ENCODE assay signal across 37 cellular contexts in the genomic region with DNA sequence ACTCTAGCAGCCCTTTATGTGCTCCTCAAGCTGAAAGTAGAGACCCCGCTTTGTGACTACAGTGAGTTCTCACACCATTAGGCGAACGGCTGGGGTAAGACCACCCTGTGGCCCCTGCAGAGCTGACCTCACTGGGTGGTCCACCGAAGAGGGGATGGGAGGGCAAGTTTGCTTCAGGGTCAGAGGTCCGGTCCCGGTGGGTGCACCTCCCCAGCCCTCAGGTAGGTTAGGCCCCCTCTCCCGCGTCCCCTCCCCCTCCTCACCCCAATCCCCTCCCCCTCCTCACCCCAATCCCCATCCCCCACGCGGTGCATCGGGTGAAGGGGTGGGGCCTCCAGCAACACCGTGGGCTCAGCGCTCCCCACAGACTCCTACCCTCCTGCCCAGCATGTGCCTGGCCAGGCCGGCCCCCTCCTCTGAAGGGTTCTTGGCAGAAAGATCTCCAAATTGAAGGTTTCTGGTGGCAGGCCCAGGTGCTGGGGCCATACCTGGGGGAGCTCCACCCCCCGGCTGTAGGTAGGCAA. TPM values are rescaled to one million over a fixed set of nuclear protein-coding genes. Genes with fewer than 3 reads are reported as not detected.
"Had no signal": no experiment of that assay in that cellular context is flagged by ENCODE, and none has a peak within 500 bp of the region (broad histone marks: within the 10 kb centered on the region; RNA-seq: fewer than 3 reads in every experiment).

No MANE protein-coding gene starts in this region.

- H3K36me3 ChIP-seq: breast epithelium, SJCRH30 had no signal

- H3K4me3 Mint-ChIP-seq: activated CD4-positive, alpha-beta memory T cell treated with anti-CD3 and anti-CD28 coated beads for 36 hours; activated naive CD4-positive, alpha-beta T cell treated with anti-CD3 and anti-CD28 coated beads for 36 hours; activated T-cell treated with anti-CD3 and anti-CD28 coated beads, Interleukin-2, amount 50 U/mL, for 4 hours; activated T-helper 1 cell treated with anti-CD3 and anti-CD28 coated beads, Interleukin-12 subunit alpha, Interleukin-12 subunit beta, Interleukin-2, Interleukin-4 antibody, amounts not matched to agents 30 ng/mL and 10 ng/mL and 1 ng/mL, durations not matched to agents 14 hours and 24 hours and 36 hours; T-helper 1 cell treated with Interleukin-12 subunit alpha and Interleukin-12 subunit beta and Interleukin-4 antibody, amounts not matched to agents 30 μg/mL and 1 μg/mL, for 36 hours; T-helper 2 cell treated with Interferon-gamma antibody and Interleukin-4, amounts not matched to agents 5 μg/mL and 100 μg/mL, for 36 hours had no signal

- FAIRE-seq: astrocyte, TTC549 had no signal

- ATAC-seq: activated naive CD4-positive, alpha-beta T cell treated with anti-CD3 and anti-CD28 coated beads, Interleukin-2, amount 50 U/mL, for 72 hours; activated T-cell treated with anti-CD3 and anti-CD28 coated beads, Interleukin-2, amount 50 U/mL, for 4 hours; body of pancreas; Panc1 had no signal

- H3K36me3 Mint-ChIP-seq: activated naive CD4-positive, alpha-beta T cell treated with anti-CD3 and anti-CD28 coated beads, Interleukin-2, amount 50 U/mL, for 72 hours had no signal

- H3K27me3 Mint-ChIP-seq: activated CD4-positive, alpha-beta memory T cell treated with anti-CD3 and anti-CD28 coated beads for 36 hours had no signal

- H3K4me1 ChIP-seq: SJCRH30 had no signal

- H3K27ac ChIP-seq: adrenal gland, body of pancreas, breast epithelium, SJCRH30, SK-N-MC had no signal

- H3K27ac Mint-ChIP-seq: activated CD4-positive, alpha-beta memory T cell treated with anti-CD3 and anti-CD28 coated beads for 36 hours; activated naive CD4-positive, alpha-beta T cell treated with anti-CD3 and anti-CD28 coated beads for 36 hours; activated naive CD4-positive, alpha-beta T cell treated with anti-CD3 and anti-CD28 coated beads, Interleukin-2, amount 50 U/mL, for 72 hours; activated T-helper 1 cell treated with anti-CD3 and anti-CD28 coated beads, Interleukin-12 subunit alpha, Interleukin-12 subunit beta, Interleukin-2, Interleukin-4 antibody, amounts not matched to agents 30 ng/mL and 10 ng/mL and 1 ng/mL, durations not matched to agents 14 hours and 24 hours and 36 hours; T-helper 1 cell treated with Interleukin-12 subunit alpha and Interleukin-12 subunit beta and Interleukin-4 antibody, amounts not matched to agents 30 μg/mL and 1 μg/mL, for 36 hours; T-helper 2 cell treated with Interferon-gamma antibody and Interleukin-4, amounts not matched to agents 5 μg/mL and 100 μg/mL, for 36 hours had no signal

- H3K4me3 ChIP-seq: adrenal gland, body of pancreas, breast epithelium, SJCRH30, SK-N-MC had no signal

- H3K9me3 Mint-ChIP-seq: activated CD4-positive, alpha-beta memory T cell treated with anti-CD3 and anti-CD28 coated beads for 36 hours; activated naive CD4-positive, alpha-beta T cell treated with anti-CD3 and anti-CD28 coated beads for 36 hours; activated naive CD4-positive, alpha-beta T cell treated with anti-CD3 and anti-CD28 coated beads, Interleukin-2, amount 50 U/mL, for 72 hours; activated T-cell treated with anti-CD3 and anti-CD28 coated beads, Interleukin-2, amount 50 U/mL, for 4 hours; activated T-helper 1 cell treated with anti-CD3 and anti-CD28 coated beads, Interleukin-12 subunit alpha, Interleukin-12 subunit beta, Interleukin-2, Interleukin-4 antibody, amounts not matched to agents 30 ng/mL and 10 ng/mL and 1 ng/mL, durations not matched to agents 14 hours and 24 hours and 36 hours; T-helper 1 cell treated with Interleukin-12 subunit alpha and Interleukin-12 subunit beta and Interleukin-4 antibody, amounts not matched to agents 30 μg/mL and 1 μg/mL, for 36 hours; T-helper 2 cell treated with Interferon-gamma antibody and Interleukin-4, amounts not matched to agents 5 μg/mL and 100 μg/mL, for 36 hours had no signal

- H3K9me3 ChIP-seq: adrenal gland, body of pancreas, breast epithelium, SJCRH30 had no signal

- H3K27me3 ChIP-seq: adrenal gland, body of pancreas, breast epithelium had no signal

- DNase-seq: activated CD4-positive, alpha-beta memory T cell treated with anti-CD3 and anti-CD28 coated beads for 36 hours; activated CD4-positive, alpha-beta T cell treated with anti-CD3 and anti-CD28 coated beads for 4 hours; activated CD4-positive, alpha-beta T cell treated with anti-CD3 and anti-CD28 coated beads, Interleukin-2, amount 50 U/mL, for 1 hour; activated CD4-positive, CD25-positive, alpha-beta regulatory T cell treated with anti-CD3 and anti-CD28 coated beads, Interleukin-2, amount 50 U/mL, for 72 hours; activated CD8-positive, alpha-beta memory T cell treated with anti-CD3 and anti-CD28 coated beads, Interleukin-2, amount 50 U/mL, for 4 hours; activated gamma-delta T cell treated with Interleukin-2 at 50 U/mL for 16 hours; activated naive CD4-positive, alpha-beta T cell treated with anti-CD3 and anti-CD28 coated beads for 36 hours; activated T-cell treated with anti-CD3 and anti-CD28 coated beads for 4 hours; activated T-cell treated with anti-CD3 and anti-CD28 coated beads, Interleukin-2, amount 50 U/mL, for 4 hours; adrenal gland; body of pancreas; NCI-H1092 treated with DMSO at 0.1 percent for 48 hours; NCI-H1417; NCI-H146; NCI-H187; NCI-H2029 treated with DMSO at 0.1 percent for 48 hours; NCI-H2107; NCI-H2171; NCI-H2227 treated with DMSO at 0.1 percent for 48 hours; NCI-H446; NCI-H510A treated with DMSO at 0.1 percent for 48 hours; NCI-H526 treated with DMSO at 0.1 percent for 48 hours; NCI-H774; SHP77; SJCRH30 had no signal

RNA-seq across cellular contexts. Expression of gene PPP1R27, which starts 15.1 kb away (rescaled TPM):
- total RNA-seq: activated CD4-positive, alpha-beta memory T cell treated with anti-CD3 and anti-CD28 coated beads for 36 hours; activated naive CD4-positive, alpha-beta T cell treated with anti-CD3 and anti-CD28 coated beads for 36 hours; activated naive CD4-positive, alpha-beta T cell treated with anti-CD3 and anti-CD28 coated beads, Interleukin-2, amount 50 U/mL, for 72 hours; activated T-cell treated with anti-CD3 and anti-CD28 coated beads, Interleukin-2, amount 50 U/mL, for 4 hours; activated T-helper 1 cell treated with anti-CD3 and anti-CD28 coated beads, Interleukin-12 subunit alpha, Interleukin-12 subunit beta, Interleukin-2, Interleukin-4 antibody, amounts not matched to agents 30 ng/mL and 10 ng/mL and 1 ng/mL, durations not matched to agents 14 hours and 24 hours and 36 hours; astrocyte; body of pancreas; breast epithelium; M059J; RPMI7951; SJCRH30 had no signal

RNA-seq across cellular contexts. Expression of gene GCGR, which starts 15.8 kb away (rescaled TPM):
- total RNA-seq: activated CD4-positive, alpha-beta memory T cell treated with anti-CD3 and anti-CD28 coated beads for 36 hours; activated naive CD4-positive, alpha-beta T cell treated with anti-CD3 and anti-CD28 coated beads for 36 hours; activated naive CD4-positive, alpha-beta T cell treated with anti-CD3 and anti-CD28 coated beads, Interleukin-2, amount 50 U/mL, for 72 hours; activated T-cell treated with anti-CD3 and anti-CD28 coated beads, Interleukin-2, amount 50 U/mL, for 4 hours; activated T-helper 1 cell treated with anti-CD3 and anti-CD28 coated beads, Interleukin-12 subunit alpha, Interleukin-12 subunit beta, Interleukin-2, Interleukin-4 antibody, amounts not matched to agents 30 ng/mL and 10 ng/mL and 1 ng/mL, durations not matched to agents 14 hours and 24 hours and 36 hours; astrocyte; breast epithelium; cardiac septum; M059J; RPMI7951 had no signal
